Comparison of ENCODE assay signal across 1 cellular context in the genomic region with DNA sequence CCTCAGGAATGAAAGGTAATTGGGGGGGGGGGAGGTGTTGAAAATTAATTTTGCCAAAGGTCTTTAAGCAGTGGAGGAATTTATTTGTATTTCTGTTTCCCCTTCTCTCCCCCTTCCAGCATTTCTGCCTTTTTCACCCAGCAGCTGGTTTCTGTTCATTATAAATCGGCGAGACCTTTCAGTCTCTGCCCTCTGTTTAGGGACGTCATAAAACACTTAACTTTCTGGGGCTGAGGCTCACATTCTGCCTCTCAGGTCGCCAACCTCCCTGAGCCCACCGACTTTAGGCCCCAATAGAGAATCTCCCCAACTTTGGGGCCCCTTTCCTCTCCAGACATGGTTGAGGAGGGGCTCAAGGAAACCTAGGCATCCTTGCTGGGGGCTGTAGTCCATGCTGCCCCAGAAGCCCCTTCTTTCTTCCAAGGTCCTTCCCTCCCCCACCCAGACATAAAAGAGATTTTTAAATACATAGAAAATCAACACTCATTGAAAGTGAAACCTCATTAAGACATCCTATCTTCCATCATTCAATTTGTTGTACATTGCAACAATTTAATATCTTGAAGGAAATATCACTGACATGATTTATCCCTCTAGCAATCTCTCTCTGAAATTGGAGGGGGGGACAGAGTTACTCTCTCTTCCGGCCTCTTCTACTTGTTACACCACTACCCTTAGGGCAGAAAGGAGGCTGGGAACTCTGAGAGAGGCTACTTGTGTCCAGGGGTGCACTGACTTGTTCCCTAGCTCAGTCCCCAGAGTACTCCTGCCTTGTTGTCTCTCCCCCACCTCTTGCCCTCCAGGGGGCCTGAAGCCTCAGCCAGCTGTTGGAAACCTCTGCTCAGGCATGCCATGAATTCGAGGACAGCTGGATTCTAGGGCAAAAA.
TF ChIP-seq lines count a peak whose summit lies in the region.

No MANE protein-coding gene starts in this region.

TF ChIP-seq in H1, 55 proteins besides CTCF, POLR2A, EP300 and RAD21:
- 0 out of 2 replicates have a peak, but pooled peaks have one; percentile 44 for TF ChIP-seq TCF12 (IDR thresholded peaks at IDR 0.05; ENCODE audit: low read depth, low read length)
- peak; percentile 76 for TF ChIP-seq RNF2 (IDR thresholded peaks at IDR 0.05; ENCODE audit: borderline replicate concordance, low read depth, low read length, missing control alignments, poor library complexity, severe bottlenecking)
- peak; percentile 15 for TF ChIP-seq SUZ12 (IDR thresholded peaks at IDR 0.05; ENCODE audit: low read length)
- no peak for TF ChIP-seq SAP30 (IDR thresholded peaks at IDR 0.05; ENCODE audit: insufficient read depth, insufficient replicate concordance, low read length)
- peak; percentile 66 for TF ChIP-seq EZH2 (IDR thresholded peaks at IDR 0.05; ENCODE audit: low read depth, low read length, severe bottlenecking)
